Comparison of ENCODE assay signal across 1 cellular context in genomic region chr16:29805232-29806095, GRCh38.
TF ChIP-seq lines count a peak whose summit lies in the region.

No MANE protein-coding gene starts in this region.

TF ChIP-seq in HepG2, 621 proteins besides CTCF, POLR2A, EP300 and RAD21 (continued from another document and continues in another):
- peak; percentile 29; the same call in 1 of the 2 replicates for TF ChIP-seq ZHX2 (IDR thresholded peaks at IDR 0.05; ENCODE audit: low read depth)
- peak; percentile 87; the same call in 1 of the 2 replicates for TF ChIP-seq ZHX2 (CRISPR knock-in tag; IDR thresholded peaks at IDR 0.05; ENCODE audit: borderline replicate concordance)
- TF ChIP-seq ONECUT2 (CRISPR knock-in tag; IDR thresholded peaks at IDR 0.05): no peak; the same call in 1 of the 2 replicates
- peak; percentile 94; the same call in 1 of the 2 replicates for TF ChIP-seq CBX5 (CRISPR knock-in tag; IDR thresholded peaks at IDR 0.05; ENCODE audit: borderline replicate concordance)
- no peak for TF ChIP-seq DMTF1 (CRISPR knock-in tag; IDR thresholded peaks at IDR 0.05)
- peak; percentile 90 for TF ChIP-seq RBM22 (optimal IDR thresholded peaks at IDR 0.05; ENCODE audit: low read length)
- TF ChIP-seq IRF1 (CRISPR knock-in tag; IDR thresholded peaks at IDR 0.05; ENCODE audit: low read depth): no peak
- no peak for TF ChIP-seq ZBTB40 (IDR thresholded peaks at IDR 0.05)
- TF ChIP-seq ZBTB40 (CRISPR knock-in tag; IDR thresholded peaks at IDR 0.05): peak; percentile 93
- no peak for TF ChIP-seq FOXA1 (IDR thresholded peaks at IDR 0.05)
- peak; percentile 97 for TF ChIP-seq FOXA1 (CRISPR knock-in tag; IDR thresholded peaks at IDR 0.05)
- TF ChIP-seq DNMT1 (CRISPR knock-in tag; IDR thresholded peaks at IDR 0.05): peak; percentile 95; the same call in 1 of the 2 replicates
- peak; percentile 97 for TF ChIP-seq POLR2AphosphoS5 (IDR thresholded peaks at IDR 0.05; ENCODE audit: low read depth, low read length)
- TF ChIP-seq PITX1 (CRISPR knock-in tag; IDR thresholded peaks at IDR 0.05): peak; percentile 96
- TF ChIP-seq NFATC3 (CRISPR knock-in tag; IDR thresholded peaks at IDR 0.05): peak; percentile 61; the same call in 1 of the 2 replicates
- no peak for TF ChIP-seq RBAK (CRISPR knock-in tag; IDR thresholded peaks at IDR 0.05)
- TF ChIP-seq ZNF737 (CRISPR knock-in tag; IDR thresholded peaks at IDR 0.05; ENCODE audit: borderline replicate concordance): no peak
- TF ChIP-seq THAP8 (CRISPR knock-in tag; IDR thresholded peaks at IDR 0.05; ENCODE audit: borderline replicate concordance): peak; percentile 73; the same call in 1 of the 2 replicates
- TF ChIP-seq ZFP36 (IDR thresholded peaks at IDR 0.05; ENCODE audit: borderline replicate concordance, low read depth, low read length, partially characterized antibody): no peak
- TF ChIP-seq ZNF570 (CRISPR knock-in tag; IDR thresholded peaks at IDR 0.05; ENCODE audit: borderline replicate concordance): peak; percentile 71; the same call in 1 of the 2 replicates
- TF ChIP-seq IKZF5 (CRISPR knock-in tag; IDR thresholded peaks at IDR 0.05): peak; percentile 90
- peak; percentile 92; the same call in 1 of the 2 replicates for TF ChIP-seq ARID2 (CRISPR knock-in tag; IDR thresholded peaks at IDR 0.05; ENCODE audit: borderline replicate concordance)
- peak; percentile 34; the same call in 1 of the 2 replicates for TF ChIP-seq KLF15 (CRISPR knock-in tag; IDR thresholded peaks at IDR 0.05; ENCODE audit: borderline replicate concordance)
- peak; percentile 97 for TF ChIP-seq ZNF891 (CRISPR knock-in tag; IDR thresholded peaks at IDR 0.05)
- TF ChIP-seq KLF11 (CRISPR knock-in tag; IDR thresholded peaks at IDR 0.05): peak; percentile 89; the same call in 1 of the 2 replicates
- TF ChIP-seq ZNF30 (CRISPR knock-in tag; IDR thresholded peaks at IDR 0.05): no peak
- peak; percentile 95 for TF ChIP-seq NFKB2 (CRISPR knock-in tag; IDR thresholded peaks at IDR 0.05; ENCODE audit: borderline replicate concordance)
- no peak for TF ChIP-seq U2AF1 (optimal IDR thresholded peaks at IDR 0.05; ENCODE audit: low read depth, low read length)
- TF ChIP-seq CBX1 (IDR thresholded peaks at IDR 0.05; ENCODE audit: low read depth): peak; percentile 91
- 0 out of 2 replicates have a peak, but pooled peaks have one; percentile 61 for TF ChIP-seq ELK4 (CRISPR knock-in tag; IDR thresholded peaks at IDR 0.05; ENCODE audit: borderline replicate concordance)
- TF ChIP-seq NBN (conservative IDR thresholded peaks at IDR 0.05): no peak
- TF ChIP-seq DZIP1 (CRISPR knock-in tag; IDR thresholded peaks at IDR 0.05): peak; percentile 90
- no peak for TF ChIP-seq ATAD3A (CRISPR knock-in tag; IDR thresholded peaks at IDR 0.05)
